ENCODE assay signal across 9 cellular contexts in genomic region chr10:71548494-71548846, GRCh38.
DNase-seq lines count a peak whose midpoint lies in the region; ATAC-seq, FAIRE-seq and TF ChIP-seq lines count a peak whose summit lies in the region.
"Had no signal": no experiment of that assay in that cellular context is flagged by ENCODE, and none has a peak within 500 bp of the region (broad histone marks: within the 10 kb centered on the region; RNA-seq: fewer than 3 reads in every experiment).

No MANE protein-coding gene starts in this region.

- POLR2A ChIA-PET in activated CD4-positive, alpha-beta memory T cell treated with anti-CD3 and anti-CD28 coated beads, Interleukin-2, amount 10 ng/mL, durations not matched to agents 7 days and 5 days (lab: Charles Lee), result no interaction called here
- POLR2A ChIA-PET in CD4-positive, alpha-beta memory T cell (lab: Charles Lee; ENCODE audit: partially characterized antibody), result no interaction called here

- H3K27me3 ChIP-seq in HL-60 (ENCODE audit: insufficient read depth, poor library complexity, severe bottlenecking) (no peaks in the 10 kb centered on the region), kidney epithelial cell (ENCODE audit: control insufficient read depth, insufficient read depth, low read length) (peaks cover 18% of the 10 kb centered on the region), thyroid gland (no peaks in the 10 kb centered on the region)
- H3K27me3 ChIP-seq in CD4-positive, alpha-beta memory T cell (ENCODE audit: insufficient read depth, low read length), result no peaks in the 10 kb centered on the region

- no peaks in the 10 kb centered on the region for H3K4me1 Mint-ChIP-seq in CD14-positive monocyte
- no peaks in the 10 kb centered on the region for H3K4me1 Mint-ChIP-seq in activated CD4-positive, alpha-beta memory T cell treated with anti-CD3 and anti-CD28 coated beads, Interleukin-2, amount 10 ng/mL, durations not matched to agents 7 days and 5 days
- no peaks in the 10 kb centered on the region for H3K4me1 Mint-ChIP-seq in CD4-positive, alpha-beta memory T cell

- peaks cover 0 to 4% (median 0%) of the 10 kb centered on the region in 7 donors for H3K9me3 Mint-ChIP-seq in CD14-positive monocyte
- H3K9me3 Mint-ChIP-seq in activated CD4-positive, alpha-beta memory T cell treated with anti-CD3 and anti-CD28 coated beads, Interleukin-2, amount 10 ng/mL, durations not matched to agents 7 days and 5 days, result no peaks in the 10 kb centered on the region
- no peaks in the 10 kb centered on the region for H3K9me3 Mint-ChIP-seq in CD4-positive, alpha-beta memory T cell

- no peaks in the 10 kb centered on the region for H3K9me3 ChIP-seq in CD4-positive, alpha-beta memory T cell (ENCODE audit: control insufficient read depth in 1 of 2, low read length in 2 of 2)
- H3K9me3 ChIP-seq in thyroid gland, result no peaks in the 10 kb centered on the region

- TF ChIP-seq POLR2A in thyroid gland (IDR thresholded peaks at IDR 0.05), result no peak

- FAIRE-seq in HTR-8/SVneo (lab: Jason Lieb, UNC), result no peak

- TF ChIP-seq CTCF in CD14-positive monocyte (IDR thresholded peaks at IDR 0.05) (peak; percentile 48), HL-60 (IDR thresholded peaks at IDR 0.05; ENCODE audit: insufficient read depth, low read length) (peak; percentile 86), kidney epithelial cell (IDR thresholded peaks at IDR 0.05; ENCODE audit: insufficient read depth, low read length, poor library complexity, severe bottlenecking) (peak; percentile 28), thyroid gland (IDR thresholded peaks at IDR 0.05) (no peak)

- no peak for ATAC-seq in GM21526 (IDR thresholded peaks at IDR 0.05; ENCODE audit: low FRiP score, unreplicated experiment)

- DNase-seq in CD14-positive monocyte (ENCODE audit: low spot score) (no peak), HL-60 (ENCODE audit: low read depth in 1 of 2, low spot score in 1 of 2) (peak; percentile 48 to 84), kidney epithelial cell (ENCODE audit: low read depth) (no peak), thyroid gland (no peak), HTR-8/SVneo (ENCODE audit: insufficient read length, low spot score) (no peak)
- peak; percentile 50 for DNase-seq in activated CD4-positive, alpha-beta memory T cell treated with anti-CD3 and anti-CD28 coated beads, Interleukin-2, amount 10 ng/mL, durations not matched to agents 7 days and 5 days
- no peak for DNase-seq in CD4-positive, alpha-beta memory T cell
- DNase-seq: HCEC 1CT had no signal

- H3K4me3 ChIP-seq in HL-60 (replicated peaks; ENCODE audit: insufficient read depth, low read length) (no peak overlapping the region), kidney epithelial cell (ENCODE audit: low read depth, low read length) (no peak overlapping the region), thyroid gland (replicated peaks in 1 of 3) (no peak overlapping the region)
- H3K4me3 ChIP-seq in CD4-positive, alpha-beta memory T cell (ENCODE audit: low read length in 2 of 2), result no peak overlapping the region

- peak overlapping the region in 1 of 7 donors; percentile 36 for H3K27ac Mint-ChIP-seq in CD14-positive monocyte
- H3K27ac Mint-ChIP-seq in activated CD4-positive, alpha-beta memory T cell treated with anti-CD3 and anti-CD28 coated beads, Interleukin-2, amount 10 ng/mL, durations not matched to agents 7 days and 5 days, result no peak overlapping the region
- H3K27ac Mint-ChIP-seq in CD4-positive, alpha-beta memory T cell, result no peak overlapping the region

- H3K36me3 ChIP-seq in kidney epithelial cell (ENCODE audit: control insufficient read depth, insufficient read depth, low read length), result no peaks in the 10 kb centered on the region
- no peaks in the 10 kb centered on the region for H3K36me3 ChIP-seq in CD4-positive, alpha-beta memory T cell (ENCODE audit: insufficient read depth, low read length)
- H3K36me3 ChIP-seq in thyroid gland, result no peaks in the 10 kb centered on the region

- CTCF ChIA-PET in activated CD4-positive, alpha-beta memory T cell treated with anti-CD3 and anti-CD28 coated beads, Interleukin-2, amount 10 ng/mL, durations not matched to agents 7 days and 5 days (lab: Charles Lee), result interaction anchor here (0.9 to 1.3 kb wide), 3 partner anchors 16 to 161 kb away, joined by 3 read pairs; no protein-coding TSS in a partner anchor
- CTCF ChIA-PET in CD4-positive, alpha-beta memory T cell (lab: Charles Lee; ENCODE audit: partially characterized antibody), result no interaction called here

- H3K4me1 ChIP-seq in CD4-positive, alpha-beta memory T cell (ENCODE audit: insufficient read depth, low read length), result no peaks in the 10 kb centered on the region
- no peaks in the 10 kb centered on the region for H3K4me1 ChIP-seq in thyroid gland

- peak overlapping the region; percentile 22; the same call in 1 of the 2 replicates for H3K27ac ChIP-seq in HL-60 (replicated peaks)
- no peak overlapping the region for H3K27ac ChIP-seq in CD4-positive, alpha-beta memory T cell (ENCODE audit: low read depth, low read length)
- no peak overlapping the region for H3K27ac ChIP-seq in thyroid gland

- no peak overlapping the region for H3K4me3 Mint-ChIP-seq in CD14-positive monocyte
- H3K4me3 Mint-ChIP-seq in activated CD4-positive, alpha-beta memory T cell treated with anti-CD3 and anti-CD28 coated beads, Interleukin-2, amount 10 ng/mL, durations not matched to agents 7 days and 5 days, result no peak overlapping the region
- no peak overlapping the region for H3K4me3 Mint-ChIP-seq in CD4-positive, alpha-beta memory T cell

- H3K27me3 Mint-ChIP-seq in CD14-positive monocyte (ENCODE audit: low read depth in 3 of 3), result peaks cover 0 to 3% (median 2%) of the 10 kb centered on the region in 3 donors
- no peaks in the 10 kb centered on the region for H3K27me3 Mint-ChIP-seq in activated CD4-positive, alpha-beta memory T cell treated with anti-CD3 and anti-CD28 coated beads, Interleukin-2, amount 10 ng/mL, durations not matched to agents 7 days and 5 days
- peaks cover 0 to 1% of the 10 kb centered on the region in 2 donors for H3K27me3 Mint-ChIP-seq in CD4-positive, alpha-beta memory T cell

- H3K36me3 Mint-ChIP-seq in CD14-positive monocyte, result no peaks in the 10 kb centered on the region
- no peaks in the 10 kb centered on the region for H3K36me3 Mint-ChIP-seq in activated CD4-positive, alpha-beta memory T cell treated with anti-CD3 and anti-CD28 coated beads, Interleukin-2, amount 10 ng/mL, durations not matched to agents 7 days and 5 days (ENCODE audit: low read depth)
- H3K36me3 Mint-ChIP-seq in CD4-positive, alpha-beta memory T cell, result no peaks in the 10 kb centered on the region

- intact Hi-C loops in CD14-positive monocyte (cut with micrococcal nuclease), result no loop called here
- intact Hi-C loops in CD4-positive, alpha-beta memory T cell (cut with micrococcal nuclease), result no loop called here
- intact Hi-C loops in thyroid gland (cut with DNase I), result no loop called here

Comparison
In these comparisons a context has a peak if more than half of its experiments do, and no peak if none do; other contexts are left out.
1. DNase-seq: peak in HL-60 (2 of 2) and activated CD4-positive, alpha-beta memory T cell treated with anti-CD3 and anti-CD28 coated beads, Interleukin-2, amount 10 ng/mL, durations not matched to agents 7 days and 5 days (single experiment); none in CD14-positive monocyte (single experiment), kidney epithelial cell (single experiment), CD4-positive, alpha-beta memory T cell (0 of 5), thyroid gland (0 of 2) and HTR-8/SVneo (single experiment).
2. CTCF ChIP-seq: peak in CD14-positive monocyte (single experiment), HL-60 (single experiment) and kidney epithelial cell (single experiment); none in thyroid gland (0 of 6).